In genomic region chr4:100983426-100983825, GRCh38 we compare ENCODE assay signal across 1 cellular context.
TF ChIP-seq lines count a peak whose summit lies in the region.

No MANE protein-coding gene starts in this region.

TF ChIP-seq in HCT116, 20 proteins besides CTCF, POLR2A, EP300 and RAD21 (continued from another document):
- no peak for TF ChIP-seq ZBTB33 (IDR thresholded peaks at IDR 0.05; ENCODE audit: extremely low read depth, insufficient replicate concordance, low read length)
